14 cellular contexts compared by ENCODE assay signal in genomic region chrX:9821581-9821980, GRCh38. TPM values are rescaled to one million over a fixed set of nuclear protein-coding genes. Genes with fewer than 3 reads are reported as not detected.
DNase-seq lines count a peak whose midpoint lies in the region; ATAC-seq and TF ChIP-seq lines count a peak whose summit lies in the region.
"Had no signal": no experiment of that assay in that cellular context is flagged by ENCODE, and none has a peak within 500 bp of the region (broad histone marks: within the 10 kb centered on the region; RNA-seq: fewer than 3 reads in every experiment).

No MANE protein-coding gene starts in this region.

- H3K9me3 Mint-ChIP-seq in CD4-positive, alpha-beta memory T cell: peaks cover 0 to 6% (median 0%) of the 10 kb centered on the region in 8 donors

- no peak overlapping the region for H3K4me3 ChIP-seq in heart right ventricle
- H3K4me3 ChIP-seq in iPS-18a (ENCODE audit: low read length): peak overlapping the region; percentile 2
- H3K4me3 ChIP-seq in CD4-positive, alpha-beta memory T cell (ENCODE audit: low read length in 2 of 2): no peak overlapping the region
- H3K4me3 ChIP-seq: HAP-1 had no signal

- H3K27me3 Mint-ChIP-seq in CD4-positive, alpha-beta memory T cell: peaks cover 2 to 5% of the 10 kb centered on the region in 2 donors

- H3K27ac ChIP-seq in heart right ventricle: no peak overlapping the region
- no peak overlapping the region for H3K27ac ChIP-seq in iPS-18a (ENCODE audit: low read length)
- no peak overlapping the region for H3K27ac ChIP-seq in CD4-positive, alpha-beta memory T cell (ENCODE audit: low read depth, low read length)
- H3K27ac ChIP-seq: 22Rv1 had no signal

- intact Hi-C loops in cardiac septum (cut with DNase I) (no loop called here), heart right ventricle (cut with DNase I) (no loop called here)
- intact Hi-C loops in CD4-positive, alpha-beta memory T cell (cut with micrococcal nuclease): no loop called here

- H3K27me3 ChIP-seq in heart right ventricle: peaks cover 0 to 24% (median 0%) of the 10 kb centered on the region in 7 donors
- no peaks in the 10 kb centered on the region for H3K27me3 ChIP-seq in iPS-18a (ENCODE audit: control insufficient read depth, insufficient read depth, low read length)
- H3K27me3 ChIP-seq in CD4-positive, alpha-beta memory T cell (ENCODE audit: insufficient read depth, low read length): no peaks in the 10 kb centered on the region

- no peaks in the 10 kb centered on the region for H3K4me1 Mint-ChIP-seq in CD4-positive, alpha-beta memory T cell

- WGBS in heart right ventricle, 2 donors: 92 to 93% methylated on average over 8 of the region's 8 CpGs

- DNase-seq in cardiac septum (ENCODE audit: low spot score) (peak; percentile 51), heart right ventricle (no peak), NCI-H526 treated with DMSO at 0.1 percent for 48 hours (lab: John Stamatoyannopoulos, UW) (peak; percentile 89), C1 segment of cervical spinal cord (lab: John Stamatoyannopoulos, UW) (no peak), SK-N-DZ (ENCODE audit: low spot score) (no peak)
- no peak for DNase-seq in CD4-positive, alpha-beta memory T cell
- DNase-seq: Calu3, DMS 273 treated with DMSO at 0.1 percent for 48 hours, IMR-90, KBM-7 had no signal

- CTCF ChIA-PET in CD4-positive, alpha-beta memory T cell (lab: Charles Lee; ENCODE audit: partially characterized antibody): no interaction called here

- H3K36me3 Mint-ChIP-seq in CD4-positive, alpha-beta memory T cell: no peaks in the 10 kb centered on the region

- TF ChIP-seq CTCF in heart right ventricle (IDR thresholded peaks at IDR 0.05): no peak

- H3K9ac ChIP-seq in iPS-18a (ENCODE audit: low read length): no peak overlapping the region

- POLR2A ChIA-PET in CD4-positive, alpha-beta memory T cell (lab: Charles Lee; ENCODE audit: partially characterized antibody): no interaction called here

- H3K27ac Mint-ChIP-seq in CD4-positive, alpha-beta memory T cell: no peak overlapping the region

- H3K4me3 Mint-ChIP-seq in CD4-positive, alpha-beta memory T cell: no peak overlapping the region

- H3K9me3 ChIP-seq in heart right ventricle: no peaks in the 10 kb centered on the region
- H3K9me3 ChIP-seq in iPS-18a (ENCODE audit: control insufficient read depth, low read depth, low read length): no peaks in the 10 kb centered on the region
- no peaks in the 10 kb centered on the region for H3K9me3 ChIP-seq in CD4-positive, alpha-beta memory T cell (ENCODE audit: control insufficient read depth in 1 of 2, low read length in 2 of 2)
- H3K9me3 ChIP-seq: HAP-1 had no signal

- no peak for ATAC-seq in heart right ventricle

- H3K36me3 ChIP-seq in heart right ventricle: no peaks in the 10 kb centered on the region
- H3K36me3 ChIP-seq in iPS-18a (ENCODE audit: control insufficient read depth, low read depth, low read length): no peaks in the 10 kb centered on the region
- no peaks in the 10 kb centered on the region for H3K36me3 ChIP-seq in CD4-positive, alpha-beta memory T cell (ENCODE audit: insufficient read depth, low read length)
- H3K36me3 ChIP-seq: HAP-1 had no signal

- no peaks in the 10 kb centered on the region for H3K4me1 ChIP-seq in heart right ventricle
- peaks cover 42% of the 10 kb centered on the region for H3K4me1 ChIP-seq in iPS-18a (ENCODE audit: control insufficient read depth, low read depth, low read length)
- H3K4me1 ChIP-seq in CD4-positive, alpha-beta memory T cell (ENCODE audit: insufficient read depth, low read length): no peaks in the 10 kb centered on the region
- H3K4me1 ChIP-seq: HAP-1 had no signal

RNA-seq across cellular contexts. Expression of gene SHROOM2, which starts 35.4 kb away (rescaled TPM):
- total RNA-seq in cardiac septum (0.92 TPM), heart right ventricle (1 to 10 TPM in 3 of 10 donors, under 1 TPM in 7; 0.13 to 1.7 (median 0.53) TPM)
- polyA plus RNA-seq in heart right ventricle: under 1 TPM; 0.29 to 0.35 TPM
- total RNA-seq in CD4-positive, alpha-beta memory T cell: not detected
- not detected for polyA plus RNA-seq in CD4-positive, alpha-beta memory T cell
- polyA plus RNA-seq in SK-N-DZ (2014; cell fraction: cytosol; rRNA removed): 0.43 and 0.65 TPM in 2 replicates
- polyA plus RNA-seq in SK-N-DZ (2014; cell fraction: nucleus; rRNA removed): 0.15 and 0.46 TPM in 2 replicates

RNA-seq across cellular contexts. Expression of gene GPR143, which starts 55.9 kb away (rescaled TPM):
- not detected for total RNA-seq in cardiac septum
- total RNA-seq in heart right ventricle: under 1 TPM in 2 of 10 donors, not detected in 8; 0.30 to 0.58 TPM
- under 1 TPM in 1 of 2 donors, not detected in 1; 0.06 TPM for polyA plus RNA-seq in heart right ventricle
- not detected for total RNA-seq in CD4-positive, alpha-beta memory T cell
- under 1 TPM; 0.10 to 0.21 TPM for polyA plus RNA-seq in CD4-positive, alpha-beta memory T cell
- not detected in 2 replicates for polyA plus RNA-seq in SK-N-DZ (2014; cell fraction: cytosol; rRNA removed)
- not detected in 2 replicates for polyA plus RNA-seq in SK-N-DZ (2014; cell fraction: nucleus; rRNA removed)
- total RNA-seq: IMR-90 had no signal
- polyA plus RNA-seq: BJ had no signal

Comparison
In these comparisons a context has a peak if more than half of its experiments do, and no peak if none do; other contexts are left out.
1. DNase-seq: peak in cardiac septum (single experiment) and NCI-H526 treated with DMSO at 0.1 percent for 48 hours (single experiment); none in heart right ventricle (0 of 2), CD4-positive, alpha-beta memory T cell (0 of 5), C1 segment of cervical spinal cord (0 of 14) and SK-N-DZ (single experiment).